In the genomic region with DNA sequence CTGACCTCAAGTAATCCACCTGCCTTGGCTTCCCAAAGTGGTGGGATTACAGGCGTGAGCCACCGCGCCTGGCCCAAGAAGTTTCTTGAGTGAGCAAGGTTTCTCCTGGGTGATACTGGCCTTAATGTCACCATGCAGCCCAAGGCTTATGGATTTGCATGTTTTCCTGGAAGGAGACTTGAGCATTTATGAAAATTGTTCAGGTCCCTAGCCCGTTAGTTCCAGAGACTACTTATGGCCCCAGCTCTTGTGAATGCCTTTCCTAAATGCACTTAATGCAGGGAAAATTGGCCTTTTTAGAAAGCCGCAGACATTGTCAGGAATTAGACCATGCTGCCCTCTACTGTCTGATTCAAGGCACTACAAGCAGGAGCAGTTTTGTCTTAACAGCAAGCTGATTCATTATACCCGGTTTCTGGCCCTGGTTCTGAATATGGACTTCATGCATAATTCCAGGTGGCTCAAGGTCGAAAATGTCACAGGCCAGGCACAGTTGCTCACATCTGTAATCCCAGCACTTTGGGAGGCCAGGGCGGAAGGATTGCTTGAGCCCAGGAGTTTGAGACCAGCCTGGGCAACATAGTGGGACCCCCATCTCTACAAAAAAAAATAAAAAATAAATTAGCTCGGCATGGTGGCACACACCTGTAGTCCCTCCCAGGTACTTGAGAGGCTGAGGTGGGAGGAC, we compare ENCODE assay signal across 8 cellular contexts.
A peak's percentile ranks its signal among the peaks of the same experiment; 100 is the strongest.
DNase-seq lines count a peak whose midpoint lies in the region; ATAC-seq, FAIRE-seq and TF ChIP-seq lines count a peak whose summit lies in the region.

No MANE protein-coding gene starts in this region.

- H3K27me3 Mint-ChIP-seq in activated T-cell treated with anti-CD3 and anti-CD28 coated beads, Interleukin-2, amount 50 U/mL, for 24 hours, result no peaks in the 10 kb centered on the region

- H3K27ac ChIP-seq in neural cell (ENCODE audit: low read length), result no peak overlapping the region
- no peak overlapping the region for H3K27ac ChIP-seq in aorta (ENCODE audit: low read depth in 1 of 2, low read length in 2 of 2)

- H2AFZ ChIP-seq in neural cell (ENCODE audit: low read depth, low read length), result no peak overlapping the region

- peaks cover 10% of the 10 kb centered on the region for H3K36me3 Mint-ChIP-seq in activated T-cell treated with anti-CD3 and anti-CD28 coated beads, Interleukin-2, amount 50 U/mL, for 24 hours (ENCODE audit: low read depth)

- intact Hi-C loops in aorta (cut with DNase I), result loop anchor here (5.0 to 10.0 kb wide), 3 partner anchors 121 to 683 kb away; no protein-coding TSS in a partner anchor

- H3K9me3 ChIP-seq in neural cell (ENCODE audit: low read length), result no peaks in the 10 kb centered on the region
- H3K9me3 ChIP-seq in aorta (ENCODE audit: control insufficient read depth, low read length), result no peaks in the 10 kb centered on the region

- peak; percentile 81 for ATAC-seq in aorta (ENCODE audit: low FRiP score)

- FAIRE-seq in HTR-8/SVneo (lab: Jason Lieb, UNC), result no peak

- H4K20me1 ChIP-seq in neural cell (ENCODE audit: insufficient read depth), result no peaks in the 10 kb centered on the region

- TF ChIP-seq EP300 in neural cell (conservative IDR thresholded peaks at IDR 0.05; ENCODE audit: poor library complexity, severe bottlenecking), result no peak

- no peaks in the 10 kb centered on the region for H3K4me1 ChIP-seq in aorta (ENCODE audit: control insufficient read depth in 1 of 2, insufficient read depth in 2 of 2, low read length in 2 of 2)

- TF ChIP-seq CTCF in fibroblast of pulmonary artery (IDR thresholded peaks at IDR 0.05; ENCODE audit: low read length, missing control alignments) (peak; percentile 99), neural cell (IDR thresholded peaks at IDR 0.05; ENCODE audit: poor library complexity, severe bottlenecking) (peak; percentile 98)

- H3K36me3 ChIP-seq in neural cell (ENCODE audit: insufficient read depth, low read length), result no peaks in the 10 kb centered on the region
- no peaks in the 10 kb centered on the region for H3K36me3 ChIP-seq in aorta (ENCODE audit: control insufficient read depth in 1 of 2, insufficient read depth in 2 of 2, low read length in 1 of 2)

- H3F3A ChIP-seq in neural cell (ENCODE audit: insufficient read depth, low read length, poor library complexity, severe bottlenecking), result no peaks in the 10 kb centered on the region

- peaks cover 3% of the 10 kb centered on the region for H3K4me1 Mint-ChIP-seq in activated T-cell treated with anti-CD3 and anti-CD28 coated beads, Interleukin-2, amount 50 U/mL, for 24 hours (ENCODE audit: low read depth)

- H3K9ac ChIP-seq in neural cell (ENCODE audit: low read length), result no peak overlapping the region

- no peaks in the 10 kb centered on the region for H3K9me2 ChIP-seq in neural cell (ENCODE audit: insufficient read depth, low read length)

- DNase-seq in DMS 273 (lab: John Stamatoyannopoulos, UW; ENCODE audit: unreplicated experiment), result peak; percentile 88
- peak; percentile 79 for DNase-seq in HTR-8/SVneo (ENCODE audit: insufficient read length, low spot score)
- peak; percentile 64 for DNase-seq in NOMO-1 treated with DMSO at 0.1 percent for 48 hours (lab: John Stamatoyannopoulos, UW; ENCODE audit: unreplicated experiment)
- peak; percentile 61 for DNase-seq in activated T-cell treated with anti-CD3 and anti-CD28 coated beads, Interleukin-2, amount 50 U/mL, for 24 hours
- peak; percentile 91 for DNase-seq in fibroblast of pulmonary artery (ENCODE audit: low read depth)
- DNase-seq in aorta, result peak in 1 of 2 donors; percentile 44
- no peak for DNase-seq in effector CD8-positive, alpha-beta T cell (lab: John Stamatoyannopoulos, UW)

- 43 to 44% methylated on average over 9 of the region's 9 CpGs for WGBS in aorta, 2 donors

- no peaks in the 10 kb centered on the region for H3K9me3 Mint-ChIP-seq in activated T-cell treated with anti-CD3 and anti-CD28 coated beads, Interleukin-2, amount 50 U/mL, for 24 hours

- H3K4me3 Mint-ChIP-seq in activated T-cell treated with anti-CD3 and anti-CD28 coated beads, Interleukin-2, amount 50 U/mL, for 24 hours, result no peak overlapping the region

- no peak overlapping the region for H3K27ac Mint-ChIP-seq in activated T-cell treated with anti-CD3 and anti-CD28 coated beads, Interleukin-2, amount 50 U/mL, for 24 hours

- H3K4me2 ChIP-seq in neural cell (ENCODE audit: low read length), result no peak overlapping the region

- peak; percentile 97 for TF ChIP-seq RAD21 in neural cell (conservative IDR thresholded peaks at IDR 0.05)

- H3K4me3 ChIP-seq in fibroblast of pulmonary artery (replicated peaks; ENCODE audit: low read depth, low read length) (no peak overlapping the region), neural cell (ENCODE audit: low read length) (no peak overlapping the region), aorta (ENCODE audit: low read length in 2 of 2) (no peak overlapping the region)

- no peaks in the 10 kb centered on the region for H3K27me3 ChIP-seq in neural cell (ENCODE audit: insufficient read depth, low read depth, low read length)
- H3K27me3 ChIP-seq in aorta (ENCODE audit: control insufficient read depth in 1 of 2, insufficient read depth in 2 of 2, low read length in 1 of 2), result no peaks in the 10 kb centered on the region

- no peaks in the 10 kb centered on the region for H3K79me2 ChIP-seq in neural cell (replicated peaks; ENCODE audit: insufficient read depth, low read length)

TF ChIP-seq in neural cell, 6 proteins besides CTCF, POLR2A, EP300 and RAD21:
- no peak for TF ChIP-seq EZH2 (IDR thresholded peaks at IDR 0.05; ENCODE audit: borderline replicate concordance, insufficient read depth, low read length, poor library complexity, severe bottlenecking)
- TF ChIP-seq POLR2AphosphoS5 (IDR thresholded peaks at IDR 0.05), result no peak
- no peak for TF ChIP-seq TAF1 (IDR thresholded peaks at IDR 0.05; ENCODE audit: low read depth)
- TF ChIP-seq, protein P1, sequence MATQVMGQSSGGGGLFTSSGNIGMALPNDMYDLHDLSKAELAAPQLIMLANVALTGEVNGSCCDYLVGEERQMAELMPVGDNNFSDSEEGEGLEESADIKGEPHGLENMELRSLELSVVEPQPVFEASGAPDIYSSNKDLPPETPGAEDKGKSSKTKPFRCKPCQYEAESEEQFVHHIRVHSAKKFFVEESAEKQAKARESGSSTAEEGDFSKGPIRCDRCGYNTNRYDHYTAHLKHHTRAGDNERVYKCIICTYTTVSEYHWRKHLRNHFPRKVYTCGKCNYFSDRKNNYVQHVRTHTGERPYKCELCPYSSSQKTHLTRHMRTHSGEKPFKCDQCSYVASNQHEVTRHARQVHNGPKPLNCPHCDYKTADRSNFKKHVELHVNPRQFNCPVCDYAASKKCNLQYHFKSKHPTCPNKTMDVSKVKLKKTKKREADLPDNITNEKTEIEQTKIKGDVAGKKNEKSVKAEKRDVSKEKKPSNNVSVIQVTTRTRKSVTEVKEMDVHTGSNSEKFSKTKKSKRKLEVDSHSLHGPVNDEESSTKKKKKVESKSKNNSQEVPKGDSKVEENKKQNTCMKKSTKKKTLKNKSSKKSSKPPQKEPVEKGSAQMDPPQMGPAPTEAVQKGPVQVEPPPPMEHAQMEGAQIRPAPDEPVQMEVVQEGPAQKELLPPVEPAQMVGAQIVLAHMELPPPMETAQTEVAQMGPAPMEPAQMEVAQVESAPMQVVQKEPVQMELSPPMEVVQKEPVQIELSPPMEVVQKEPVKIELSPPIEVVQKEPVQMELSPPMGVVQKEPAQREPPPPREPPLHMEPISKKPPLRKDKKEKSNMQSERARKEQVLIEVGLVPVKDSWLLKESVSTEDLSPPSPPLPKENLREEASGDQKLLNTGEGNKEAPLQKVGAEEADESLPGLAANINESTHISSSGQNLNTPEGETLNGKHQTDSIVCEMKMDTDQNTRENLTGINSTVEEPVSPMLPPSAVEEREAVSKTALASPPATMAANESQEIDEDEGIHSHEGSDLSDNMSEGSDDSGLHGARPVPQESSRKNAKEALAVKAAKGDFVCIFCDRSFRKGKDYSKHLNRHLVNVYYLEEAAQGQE (IDR thresholded peaks at IDR 0.05; ENCODE audit: borderline replicate concordance), result peak; percentile 43
- no peak for TF ChIP-seq MXI1 (conservative IDR thresholded peaks at IDR 0.05; ENCODE audit: poor library complexity, severe bottlenecking)
- TF ChIP-seq SMC3 (conservative IDR thresholded peaks at IDR 0.05; ENCODE audit: poor library complexity), result peak; percentile 93
TF ChIP-seq in neural cell: peak in this region for 2.
